1 cellular context compared by ENCODE assay signal in genomic region chr2:65420712-65421431, GRCh38.
TF ChIP-seq lines count a peak whose summit lies in the region.

No MANE protein-coding gene starts in this region.

TF ChIP-seq in K562, 482 proteins besides CTCF, POLR2A, EP300 and RAD21 (continued from another document and continues in another):
- TF ChIP-seq, protein P1, sequence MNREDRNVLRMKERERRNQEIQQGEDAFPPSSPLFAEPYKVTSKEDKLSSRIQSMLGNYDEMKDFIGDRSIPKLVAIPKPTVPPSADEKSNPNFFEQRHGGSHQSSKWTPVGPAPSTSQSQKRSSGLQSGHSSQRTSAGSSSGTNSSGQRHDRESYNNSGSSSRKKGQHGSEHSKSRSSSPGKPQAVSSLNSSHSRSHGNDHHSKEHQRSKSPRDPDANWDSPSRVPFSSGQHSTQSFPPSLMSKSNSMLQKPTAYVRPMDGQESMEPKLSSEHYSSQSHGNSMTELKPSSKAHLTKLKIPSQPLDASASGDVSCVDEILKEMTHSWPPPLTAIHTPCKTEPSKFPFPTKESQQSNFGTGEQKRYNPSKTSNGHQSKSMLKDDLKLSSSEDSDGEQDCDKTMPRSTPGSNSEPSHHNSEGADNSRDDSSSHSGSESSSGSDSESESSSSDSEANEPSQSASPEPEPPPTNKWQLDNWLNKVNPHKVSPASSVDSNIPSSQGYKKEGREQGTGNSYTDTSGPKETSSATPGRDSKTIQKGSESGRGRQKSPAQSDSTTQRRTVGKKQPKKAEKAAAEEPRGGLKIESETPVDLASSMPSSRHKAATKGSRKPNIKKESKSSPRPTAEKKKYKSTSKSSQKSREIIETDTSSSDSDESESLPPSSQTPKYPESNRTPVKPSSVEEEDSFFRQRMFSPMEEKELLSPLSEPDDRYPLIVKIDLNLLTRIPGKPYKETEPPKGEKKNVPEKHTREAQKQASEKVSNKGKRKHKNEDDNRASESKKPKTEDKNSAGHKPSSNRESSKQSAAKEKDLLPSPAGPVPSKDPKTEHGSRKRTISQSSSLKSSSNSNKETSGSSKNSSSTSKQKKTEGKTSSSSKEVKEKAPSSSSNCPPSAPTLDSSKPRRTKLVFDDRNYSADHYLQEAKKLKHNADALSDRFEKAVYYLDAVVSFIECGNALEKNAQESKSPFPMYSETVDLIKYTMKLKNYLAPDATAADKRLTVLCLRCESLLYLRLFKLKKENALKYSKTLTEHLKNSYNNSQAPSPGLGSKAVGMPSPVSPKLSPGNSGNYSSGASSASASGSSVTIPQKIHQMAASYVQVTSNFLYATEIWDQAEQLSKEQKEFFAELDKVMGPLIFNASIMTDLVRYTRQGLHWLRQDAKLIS (CRISPR knock-in tag; IDR thresholded peaks at IDR 0.05): no peak
- TF ChIP-seq KLF1 (tag; IDR thresholded peaks at IDR 0.05): no peak
- TF ChIP-seq PHF20 (IDR thresholded peaks at IDR 0.05; ENCODE audit: partially characterized antibody): no peak
- no peak for TF ChIP-seq MAFF (IDR thresholded peaks at IDR 0.05; ENCODE audit: low read length)
- no peak for TF ChIP-seq RBM34 (IDR thresholded peaks at IDR 0.05; ENCODE audit: borderline replicate concordance, insufficient read depth, low read length)
- no peak for TF ChIP-seq LARP7 (IDR thresholded peaks at IDR 0.05)
- no peak for TF ChIP-seq ZNF830 (CRISPR knock-in tag; IDR thresholded peaks at IDR 0.05)
- TF ChIP-seq, protein P2, sequence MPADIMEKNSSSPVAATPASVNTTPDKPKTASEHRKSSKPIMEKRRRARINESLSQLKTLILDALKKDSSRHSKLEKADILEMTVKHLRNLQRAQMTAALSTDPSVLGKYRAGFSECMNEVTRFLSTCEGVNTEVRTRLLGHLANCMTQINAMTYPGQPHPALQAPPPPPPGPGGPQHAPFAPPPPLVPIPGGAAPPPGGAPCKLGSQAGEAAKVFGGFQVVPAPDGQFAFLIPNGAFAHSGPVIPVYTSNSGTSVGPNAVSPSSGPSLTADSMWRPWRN (IDR thresholded peaks at IDR 0.05; ENCODE audit: low read depth): peak; percentile 87
- TF ChIP-seq NCOA2 (IDR thresholded peaks at IDR 0.05; ENCODE audit: partially characterized antibody in 2 of 2): no peak
- TF ChIP-seq HCFC1 (IDR thresholded peaks at IDR 0.05; ENCODE audit: low read depth, low read length): no peak
- no peak for TF ChIP-seq SIN3B (IDR thresholded peaks at IDR 0.05; ENCODE audit: low read depth)
- no peak for TF ChIP-seq MED1 (CRISPR knock-in tag; IDR thresholded peaks at IDR 0.05; ENCODE audit: borderline replicate concordance)
- no peak for TF ChIP-seq NFRKB (IDR thresholded peaks at IDR 0.05; ENCODE audit: low read depth)
- no peak for TF ChIP-seq THRB (CRISPR knock-in tag; conservative IDR thresholded peaks at IDR 0.05)
- TF ChIP-seq ERF (CRISPR knock-in tag; IDR thresholded peaks at IDR 0.05): no peak
- TF ChIP-seq CCNT2 (IDR thresholded peaks at IDR 0.05; ENCODE audit: borderline replicate concordance, extremely low read depth, insufficient read length, low read depth, low read length): no peak
- no peak for TF ChIP-seq ZNF282 (CRISPR knock-in tag; IDR thresholded peaks at IDR 0.05)
- TF ChIP-seq ZNF699 (CRISPR knock-in tag; IDR thresholded peaks at IDR 0.05; ENCODE audit: insufficient replicate concordance): no peak
- no peak for TF ChIP-seq TAF15 (IDR thresholded peaks at IDR 0.05; ENCODE audit: low read depth, low read length)
- TF ChIP-seq KAT8 (IDR thresholded peaks at IDR 0.05; ENCODE audit: low read depth): no peak
- TF ChIP-seq HMG20A (CRISPR knock-in tag; conservative IDR thresholded peaks at IDR 0.05): no peak
- no peak for TF ChIP-seq AFF1 (IDR thresholded peaks at IDR 0.05; ENCODE audit: low read depth in 1 of 2, partially characterized antibody in 2 of 2)
- TF ChIP-seq ARID1B (IDR thresholded peaks at IDR 0.05): peak; percentile 63
- TF ChIP-seq, protein P3, sequence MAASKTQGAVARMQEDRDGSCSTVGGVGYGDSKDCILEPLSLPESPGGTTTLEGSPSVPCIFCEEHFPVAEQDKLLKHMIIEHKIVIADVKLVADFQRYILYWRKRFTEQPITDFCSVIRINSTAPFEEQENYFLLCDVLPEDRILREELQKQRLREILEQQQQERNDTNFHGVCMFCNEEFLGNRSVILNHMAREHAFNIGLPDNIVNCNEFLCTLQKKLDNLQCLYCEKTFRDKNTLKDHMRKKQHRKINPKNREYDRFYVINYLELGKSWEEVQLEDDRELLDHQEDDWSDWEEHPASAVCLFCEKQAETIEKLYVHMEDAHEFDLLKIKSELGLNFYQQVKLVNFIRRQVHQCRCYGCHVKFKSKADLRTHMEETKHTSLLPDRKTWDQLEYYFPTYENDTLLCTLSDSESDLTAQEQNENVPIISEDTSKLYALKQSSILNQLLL (CRISPR knock-in tag; IDR thresholded peaks at IDR 0.05; ENCODE audit: borderline replicate concordance): no peak
- TF ChIP-seq YY1 (IDR thresholded peaks at IDR 0.05; ENCODE audit: borderline replicate concordance in 1 of 3, control insufficient read depth in 1 of 3, extremely low read depth in 1 of 3, insufficient read depth in 3 of 3, insufficient read length in 1 of 3, insufficient replicate concordance in 2 of 3, low read depth in 1 of 3, low read length in 2 of 3): no peak
- peak; percentile 50 for TF ChIP-seq TAL1 (IDR thresholded peaks at IDR 0.05)
- TF ChIP-seq ZNF436 (CRISPR knock-in tag; IDR thresholded peaks at IDR 0.05): no peak
- TF ChIP-seq ZNF707 (CRISPR knock-in tag; conservative IDR thresholded peaks at IDR 0.05): no peak
- TF ChIP-seq SMARCA5 (IDR thresholded peaks at IDR 0.05): no peak
- TF ChIP-seq SOX6 (IDR thresholded peaks at IDR 0.05): peak; percentile 92
- no peak for TF ChIP-seq ZNF41 (CRISPR knock-in tag; conservative IDR thresholded peaks at IDR 0.05)
- TF ChIP-seq SP1 (CRISPR knock-in tag; IDR thresholded peaks at IDR 0.05): no peak
- TF ChIP-seq HDAC2 (IDR thresholded peaks at IDR 0.05): peak; percentile 81
- TF ChIP-seq KLF10 (CRISPR knock-in tag; IDR thresholded peaks at IDR 0.05): no peak
- TF ChIP-seq PCBP2 (IDR thresholded peaks at IDR 0.05; ENCODE audit: low read depth, low read length, poor library complexity, severe bottlenecking): no peak
- TF ChIP-seq GABPB1 (CRISPR knock-in tag; IDR thresholded peaks at IDR 0.05): peak; percentile 66; the same call in 1 of the 2 replicates
- TF ChIP-seq, protein P4, sequence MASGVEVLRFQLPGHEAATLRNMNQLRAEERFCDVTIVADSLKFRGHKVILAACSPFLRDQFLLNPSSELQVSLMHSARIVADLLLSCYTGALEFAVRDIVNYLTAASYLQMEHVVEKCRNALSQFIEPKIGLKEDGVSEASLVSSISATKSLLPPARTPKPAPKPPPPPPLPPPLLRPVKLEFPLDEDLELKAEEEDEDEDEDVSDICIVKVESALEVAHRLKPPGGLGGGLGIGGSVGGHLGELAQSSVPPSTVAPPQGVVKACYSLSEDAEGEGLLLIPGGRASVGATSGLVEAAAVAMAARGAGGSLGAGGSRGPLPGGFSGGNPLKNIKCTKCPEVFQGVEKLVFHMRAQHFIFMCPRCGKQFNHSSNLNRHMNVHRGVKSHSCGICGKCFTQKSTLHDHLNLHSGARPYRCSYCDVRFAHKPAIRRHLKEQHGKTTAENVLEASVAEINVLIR (CRISPR knock-in tag; IDR thresholded peaks at IDR 0.05): no peak
- TF ChIP-seq RB1 (IDR thresholded peaks at IDR 0.05; ENCODE audit: low read depth): no peak
- TF ChIP-seq SPI1 (IDR thresholded peaks at IDR 0.05; ENCODE audit: borderline replicate concordance, low read depth, low read length): peak; percentile 100
- no peak for TF ChIP-seq SIN3A (IDR thresholded peaks at IDR 0.05; ENCODE audit: borderline replicate concordance in 2 of 2, control insufficient read depth in 1 of 2, low read depth in 2 of 2, low read length in 2 of 2)
- TF ChIP-seq ZNF589 (CRISPR knock-in tag; IDR thresholded peaks at IDR 0.05; ENCODE audit: low read depth): no peak
- TF ChIP-seq, protein P5, sequence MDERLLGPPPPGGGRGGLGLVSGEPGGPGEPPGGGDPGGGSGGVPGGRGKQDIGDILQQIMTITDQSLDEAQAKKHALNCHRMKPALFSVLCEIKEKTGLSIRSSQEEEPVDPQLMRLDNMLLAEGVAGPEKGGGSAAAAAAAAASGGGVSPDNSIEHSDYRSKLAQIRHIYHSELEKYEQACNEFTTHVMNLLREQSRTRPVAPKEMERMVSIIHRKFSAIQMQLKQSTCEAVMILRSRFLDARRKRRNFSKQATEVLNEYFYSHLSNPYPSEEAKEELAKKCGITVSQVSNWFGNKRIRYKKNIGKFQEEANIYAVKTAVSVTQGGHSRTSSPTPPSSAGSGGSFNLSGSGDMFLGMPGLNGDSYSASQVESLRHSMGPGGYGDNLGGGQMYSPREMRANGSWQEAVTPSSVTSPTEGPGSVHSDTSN (CRISPR knock-in tag; IDR thresholded peaks at IDR 0.05; ENCODE audit: low read depth): no peak
- TF ChIP-seq, protein P5 (tag; conservative IDR thresholded peaks at IDR 0.05; ENCODE audit: low read depth): peak; percentile 42
- no peak for TF ChIP-seq RNF2 (IDR thresholded peaks at IDR 0.05)
- TF ChIP-seq, protein P6, sequence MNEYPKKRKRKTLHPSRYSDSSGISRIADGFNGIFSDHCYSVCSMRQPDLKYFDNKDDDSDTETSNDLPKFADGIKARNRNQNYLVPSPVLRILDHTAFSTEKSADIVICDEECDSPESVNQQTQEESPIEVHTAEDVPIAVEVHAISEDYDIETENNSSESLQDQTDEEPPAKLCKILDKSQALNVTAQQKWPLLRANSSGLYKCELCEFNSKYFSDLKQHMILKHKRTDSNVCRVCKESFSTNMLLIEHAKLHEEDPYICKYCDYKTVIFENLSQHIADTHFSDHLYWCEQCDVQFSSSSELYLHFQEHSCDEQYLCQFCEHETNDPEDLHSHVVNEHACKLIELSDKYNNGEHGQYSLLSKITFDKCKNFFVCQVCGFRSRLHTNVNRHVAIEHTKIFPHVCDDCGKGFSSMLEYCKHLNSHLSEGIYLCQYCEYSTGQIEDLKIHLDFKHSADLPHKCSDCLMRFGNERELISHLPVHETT (CRISPR knock-in tag; conservative IDR thresholded peaks at IDR 0.05 in 1 of 2, IDR thresholded peaks at IDR 0.05 in 1 of 2): no peak
- no peak for TF ChIP-seq NRF1 (conservative IDR thresholded peaks at IDR 0.05 in 1 of 2, IDR thresholded peaks at IDR 0.05 in 1 of 2)
- TF ChIP-seq NFIX (CRISPR knock-in tag; IDR thresholded peaks at IDR 0.05; ENCODE audit: low read depth): no peak
- TF ChIP-seq KLF13 (tag; IDR thresholded peaks at IDR 0.05; ENCODE audit: borderline replicate concordance, low read depth): no peak
- peak; percentile 61; the same call in 1 of the 2 replicates for TF ChIP-seq ATF7 (IDR thresholded peaks at IDR 0.05)
- no peak for TF ChIP-seq E2F3 (CRISPR knock-in tag; IDR thresholded peaks at IDR 0.05)
- TF ChIP-seq NELFE (IDR thresholded peaks at IDR 0.05; ENCODE audit: insufficient read depth, insufficient read length): no peak
- TF ChIP-seq GABPB2 (CRISPR knock-in tag; conservative IDR thresholded peaks at IDR 0.05): no peak
- TF ChIP-seq ARNT (IDR thresholded peaks at IDR 0.05): no peak
- TF ChIP-seq, protein P7, sequence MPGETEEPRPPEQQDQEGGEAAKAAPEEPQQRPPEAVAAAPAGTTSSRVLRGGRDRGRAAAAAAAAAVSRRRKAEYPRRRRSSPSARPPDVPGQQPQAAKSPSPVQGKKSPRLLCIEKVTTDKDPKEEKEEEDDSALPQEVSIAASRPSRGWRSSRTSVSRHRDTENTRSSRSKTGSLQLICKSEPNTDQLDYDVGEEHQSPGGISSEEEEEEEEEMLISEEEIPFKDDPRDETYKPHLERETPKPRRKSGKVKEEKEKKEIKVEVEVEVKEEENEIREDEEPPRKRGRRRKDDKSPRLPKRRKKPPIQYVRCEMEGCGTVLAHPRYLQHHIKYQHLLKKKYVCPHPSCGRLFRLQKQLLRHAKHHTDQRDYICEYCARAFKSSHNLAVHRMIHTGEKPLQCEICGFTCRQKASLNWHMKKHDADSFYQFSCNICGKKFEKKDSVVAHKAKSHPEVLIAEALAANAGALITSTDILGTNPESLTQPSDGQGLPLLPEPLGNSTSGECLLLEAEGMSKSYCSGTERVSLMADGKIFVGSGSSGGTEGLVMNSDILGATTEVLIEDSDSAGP (CRISPR knock-in tag; IDR thresholded peaks at IDR 0.05): no peak
